In genomic region chr9:128629136-128629535, GRCh38 we compare ENCODE assay signal across 1 cellular context.
A peak's percentile ranks its signal among the peaks of the same experiment; 100 is the strongest.
TF ChIP-seq lines count a peak whose summit lies in the region.

No MANE protein-coding gene starts in this region.

TF ChIP-seq in HepG2, 621 proteins besides CTCF, POLR2A, EP300 and RAD21:
- 0 out of 2 replicates have a peak, but pooled peaks have one; percentile 6 for TF ChIP-seq ZFP91 (CRISPR knock-in tag; IDR thresholded peaks at IDR 0.05; ENCODE audit: borderline replicate concordance)
- TF ChIP-seq ISL2 (CRISPR knock-in tag; IDR thresholded peaks at IDR 0.05), result no peak
